8 cellular contexts compared by ENCODE assay signal in the genomic region with DNA sequence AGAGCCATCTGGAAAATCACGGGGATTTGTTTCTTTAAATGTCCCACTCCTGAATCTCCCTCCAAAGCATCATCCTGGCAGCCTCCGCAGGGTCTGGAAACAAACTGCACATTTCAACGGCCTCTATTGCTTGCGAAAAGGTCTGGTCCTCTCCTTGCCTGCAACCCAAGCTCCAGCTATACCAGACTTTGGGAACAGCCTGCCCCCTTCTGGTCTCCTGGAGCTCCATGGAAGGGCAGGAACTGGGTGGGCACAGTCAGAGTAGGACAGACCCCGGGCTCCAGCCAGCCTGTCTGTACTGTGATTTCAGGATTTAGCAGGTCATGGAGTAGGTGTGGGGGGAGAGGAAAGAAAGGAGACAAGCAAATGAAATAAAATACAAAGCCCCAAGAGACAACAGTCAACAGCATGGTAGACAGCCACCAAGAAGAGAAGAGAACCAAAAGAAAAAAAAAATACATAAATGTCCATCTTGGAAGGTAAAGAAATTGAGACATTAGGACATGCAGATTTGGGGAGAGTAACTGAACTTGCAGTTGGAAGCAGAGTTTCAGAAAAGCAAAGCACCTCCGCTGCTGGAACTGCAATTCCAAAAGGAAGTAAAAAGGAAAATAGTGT. TPM values are rescaled to one million over a fixed set of nuclear protein-coding genes. Genes with fewer than 3 reads are reported as not detected.
A peak's percentile ranks its signal among the peaks of the same experiment; 100 is the strongest.
DNase-seq lines count a peak whose midpoint lies in the region; ATAC-seq, FAIRE-seq and TF ChIP-seq lines count a peak whose summit lies in the region.

No MANE protein-coding gene starts in this region.

- H3K4me3 ChIP-seq in Loucy (ENCODE audit: low read length, poor library complexity, severe bottlenecking) (peak overlapping the region; percentile 84), HepG2 (replicated peaks in 1 of 3; ENCODE audit: insufficient read depth in 1 of 3, low read depth in 2 of 3, low read length in 3 of 3) (no peak overlapping the region)

- H3K9ac ChIP-seq in Loucy (ENCODE audit: low read depth, low read length, poor library complexity, severe bottlenecking) (peak overlapping the region; percentile 94), HepG2 (ENCODE audit: insufficient read depth, low read depth, low read length) (no peak overlapping the region)

- H2AFZ ChIP-seq in Loucy (ENCODE audit: low read length) (no peak overlapping the region), HepG2 (ENCODE audit: low read length) (no peak overlapping the region)

- H3K4me1 Mint-ChIP-seq in T-helper 2 cell treated with Interferon-gamma antibody and Interleukin-4, amounts not matched to agents 5 μg/mL and 100 μg/mL, for 36 hours (ENCODE audit: low read depth), result peaks cover 55% of the 10 kb centered on the region

- H3K36me3 ChIP-seq in Loucy (ENCODE audit: insufficient read depth, low read length), result peaks cover 10% of the 10 kb centered on the region; the same call in 1 of the 2 replicates
- H3K36me3 ChIP-seq in HepG2 (replicated peaks in 1 of 2; ENCODE audit: control insufficient read depth in 1 of 2, insufficient read depth in 2 of 2, low read length in 2 of 2), result no peaks in the 10 kb centered on the region

- no peaks in the 10 kb centered on the region for H3K9me3 ChIP-seq in Loucy (ENCODE audit: insufficient read depth, low read depth, low read length)
- no peaks in the 10 kb centered on the region for H3K9me3 ChIP-seq in HepG2 (ENCODE audit: low read length)

- BruUV-seq in HepG2 (replicated peaks; lab: Mats Ljungman, UMichigan), result no TSS peak

- CTCF ChIA-PET in HepG2 (lab: Yijun Ruan, JAX; ENCODE audit: low intra/inter-chr PET ratio, low total read pairs) (interaction anchor here (0.7 to 1.2 kb wide), 2 partner anchors 607 to 875 kb away, joined by 3 to 4 read pairs; no protein-coding TSS in a partner anchor), RWPE1 (lab: Yijun Ruan, JAX) (interaction anchor here (0.6 to 1.0 kb wide), 3 partner anchors 22 to 607 kb away, joined by 4 to 8 read pairs (median 4); no protein-coding TSS in a partner anchor)

- H3K27me3 ChIP-seq in Loucy (ENCODE audit: insufficient read depth, low read length, poor library complexity, severe bottlenecking) (no peaks in the 10 kb centered on the region), HepG2 (ENCODE audit: control insufficient read depth in 1 of 2, insufficient read depth in 2 of 2, low read length in 2 of 2) (peaks cover 21 to 69% of the 10 kb centered on the region in 2 experiments)

- H4K20me1 ChIP-seq in Loucy (ENCODE audit: insufficient read depth, low read length, poor library complexity, severe bottlenecking) (peaks cover 50% of the 10 kb centered on the region), HepG2 (ENCODE audit: insufficient read depth, low read length) (no peaks in the 10 kb centered on the region; the same call in 1 of the 2 replicates)

- peak; percentile 72 for DNase-seq in D341Med (ENCODE audit: low spot score)
- peak; percentile 22 for DNase-seq in T-helper 2 cell treated with Interferon-gamma antibody and Interleukin-4, amounts not matched to agents 5 μg/mL and 100 μg/mL, for 36 hours (ENCODE audit: low spot score)
- DNase-seq in HepG2 (ENCODE audit: low spot score), result peak; percentile 33
- DNase-seq in stimulated activated naive CD4-positive, alpha-beta T cell (lab: John Stamatoyannopoulos, UW), result peak in 5 of 6 experiments; percentile 8 to 25 (median 13)
- no peak for DNase-seq in RWPE1 (ENCODE audit: low spot score)

- no peaks in the 10 kb centered on the region for H3K27me3 Mint-ChIP-seq in T-helper 2 cell treated with Interferon-gamma antibody and Interleukin-4, amounts not matched to agents 5 μg/mL and 100 μg/mL, for 36 hours (ENCODE audit: low read depth)

- H3K27ac ChIP-seq in cingulate gyrus (ENCODE audit: low read depth, low read length) (peak overlapping the region; percentile 25), HepG2 (ENCODE audit: extremely low read length, insufficient read depth, low read length) (no peak overlapping the region), RWPE1 (no peak overlapping the region)

- peaks cover 12% of the 10 kb centered on the region; the same call in 1 of the 2 replicates for H3F3A ChIP-seq in Loucy (ENCODE audit: low read depth)

- intact Hi-C loops in HepG2 (cut with micrococcal nuclease; ENCODE audit: unreplicated experiment), result no loop called here

- TF ChIP-seq EP300 in HepG2 (IDR thresholded peaks at IDR 0.05; ENCODE audit: low read depth in 2 of 2, low read length in 2 of 2) (no peak), HepG2 (CRISPR knock-in tag; IDR thresholded peaks at IDR 0.05; ENCODE audit: borderline replicate concordance) (no peak)

- H3K79me2 ChIP-seq in Loucy (ENCODE audit: insufficient read depth, low read length), result peaks cover 73% of the 10 kb centered on the region
- no peaks in the 10 kb centered on the region for H3K79me2 ChIP-seq in HepG2 (ENCODE audit: insufficient read depth, low read length)

- WGBS in HepG2 (ENCODE audit: low lambda C conversion rate), result 19% methylated on average over 6 of the region's 6 CpGs

- in situ Hi-C loops in HepG2 (cut with HindIII; ENCODE audit: extremely low pct_ligation_motif_present, low pct_unique_long_range_greater_than_20kb), result loop anchor here (10.0 to 25.0 kb wide), 2 partner anchors 193 to 606 kb away; no protein-coding TSS in a partner anchor

- H3K36me3 Mint-ChIP-seq in T-helper 2 cell treated with Interferon-gamma antibody and Interleukin-4, amounts not matched to agents 5 μg/mL and 100 μg/mL, for 36 hours (ENCODE audit: low read depth), result peaks cover 54% of the 10 kb centered on the region

- peak; percentile 36 for FAIRE-seq in HepG2 (lab: Jason Lieb, UNC)

- no peak for TF ChIP-seq POLR2A in HepG2 (IDR thresholded peaks at IDR 0.05; ENCODE audit: insufficient read depth in 1 of 2, low read depth in 2 of 2, low read length in 2 of 2)

- ATAC-seq in HepG2, result peak; percentile 78
- no peak for ATAC-seq in GM18519 (IDR thresholded peaks at IDR 0.05; ENCODE audit: low FRiP score, unreplicated experiment)

- peaks cover 60% of the 10 kb centered on the region for H3K4me1 ChIP-seq in Loucy (ENCODE audit: insufficient read depth, low read length, poor library complexity, severe bottlenecking)
- H3K4me1 ChIP-seq in HepG2 (ENCODE audit: insufficient read depth, low read length), result no peaks in the 10 kb centered on the region

- H3K9me2 ChIP-seq in Loucy (replicated peaks; ENCODE audit: low read depth, low read length), result no peaks in the 10 kb centered on the region

- no peaks in the 10 kb centered on the region for H3K9me3 Mint-ChIP-seq in T-helper 2 cell treated with Interferon-gamma antibody and Interleukin-4, amounts not matched to agents 5 μg/mL and 100 μg/mL, for 36 hours

- peak overlapping the region; percentile 95 for H3K4me3 Mint-ChIP-seq in T-helper 2 cell treated with Interferon-gamma antibody and Interleukin-4, amounts not matched to agents 5 μg/mL and 100 μg/mL, for 36 hours

- POLR2A ChIA-PET in HepG2 (lab: Yijun Ruan, JAX), result no interaction called here
- POLR2A ChIA-PET in RWPE1 (lab: Yijun Ruan, JAX; ENCODE audit: low non-redundant PET), result no interaction called here

- peak overlapping the region; percentile 14 for H3K27ac Mint-ChIP-seq in T-helper 2 cell treated with Interferon-gamma antibody and Interleukin-4, amounts not matched to agents 5 μg/mL and 100 μg/mL, for 36 hours

- TF ChIP-seq CTCF in Loucy (conservative IDR thresholded peaks at IDR 0.05; ENCODE audit: low read length), result peak; percentile 76
- TF ChIP-seq CTCF in HepG2 (CRISPR knock-in tag; IDR thresholded peaks at IDR 0.05), result peak; percentile 73
- TF ChIP-seq CTCF in RWPE1 (conservative IDR thresholded peaks at IDR 0.05; ENCODE audit: low read depth), result no peak

- no peak for TF ChIP-seq RAD21 in HepG2 (CRISPR knock-in tag; IDR thresholded peaks at IDR 0.05)

- H3K4me2 ChIP-seq in Loucy (ENCODE audit: low read depth, low read length, poor library complexity, severe bottlenecking) (peak overlapping the region; percentile 93), HepG2 (ENCODE audit: low read depth, low read length) (no peak overlapping the region)

TF ChIP-seq in HepG2, 621 proteins besides CTCF, POLR2A, EP300 and RAD21 (continues in another document):
- no peak for TF ChIP-seq RFXANK (CRISPR knock-in tag; IDR thresholded peaks at IDR 0.05)
- no peak for TF ChIP-seq ZBTB8A (CRISPR knock-in tag; IDR thresholded peaks at IDR 0.05; ENCODE audit: borderline replicate concordance, low read depth)
- TF ChIP-seq NFYC (CRISPR knock-in tag; IDR thresholded peaks at IDR 0.05), result no peak
- TF ChIP-seq, protein P1, sequence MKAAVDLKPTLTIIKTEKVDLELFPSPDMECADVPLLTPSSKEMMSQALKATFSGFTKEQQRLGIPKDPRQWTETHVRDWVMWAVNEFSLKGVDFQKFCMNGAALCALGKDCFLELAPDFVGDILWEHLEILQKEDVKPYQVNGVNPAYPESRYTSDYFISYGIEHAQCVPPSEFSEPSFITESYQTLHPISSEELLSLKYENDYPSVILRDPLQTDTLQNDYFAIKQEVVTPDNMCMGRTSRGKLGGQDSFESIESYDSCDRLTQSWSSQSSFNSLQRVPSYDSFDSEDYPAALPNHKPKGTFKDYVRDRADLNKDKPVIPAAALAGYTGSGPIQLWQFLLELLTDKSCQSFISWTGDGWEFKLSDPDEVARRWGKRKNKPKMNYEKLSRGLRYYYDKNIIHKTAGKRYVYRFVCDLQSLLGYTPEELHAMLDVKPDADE (CRISPR knock-in tag; IDR thresholded peaks at IDR 0.05), result no peak
- no peak for TF ChIP-seq ZNF24 (IDR thresholded peaks at IDR 0.05)

RNA-seq across cellular contexts. Expression of a gene that starts 2.7 kb away (rescaled TPM):
- total RNA-seq in HepG2 (2016; rRNA removed; fragmentation: Illumina TruSeq; extraction: Trizol), result not detected in 2 replicates
- total RNA-seq in HepG2 (2016; cell fraction: cytosol; rRNA removed; fragmentation: Illumina TruSeq; extraction: Trizol; ENCODE audit: low read depth), result not detected in 2 replicates
- total RNA-seq in HepG2 (2016; cell fraction: insoluble cytoplasmic fraction; rRNA removed; fragmentation: Illumina TruSeq; extraction: Trizol), result not detected in 2 replicates
- not detected in 2 replicates for total RNA-seq in HepG2 (2016; cell fraction: membrane; rRNA removed; fragmentation: Illumina TruSeq; extraction: Trizol)
- total RNA-seq in HepG2 (2016; cell fraction: nucleus; rRNA removed; fragmentation: Illumina TruSeq; extraction: Trizol), result not detected in 2 replicates
- polyA plus RNA-seq in HepG2 (2011; rRNA removed), result not detected in 2 replicates
- under 0.01 TPM in 1 of 2 replicates, not detected in the other for polyA plus RNA-seq in HepG2 (2011; cell fraction: cytosol; rRNA removed)
- polyA plus RNA-seq in HepG2 (2011; cell fraction: nucleus; rRNA removed), result 0.02 TPM in 2 replicates
- not detected in 2 replicates for polyA plus RNA-seq in HepG2 (2012)
- not detected in 2 replicates for polyA plus RNA-seq in HepG2 (2016; cell fraction: cytosol; fragmentation: Illumina TruSeq; extraction: Trizol; ENCODE audit: low read depth)
- not detected in 2 replicates for polyA plus RNA-seq in HepG2 (2016; cell fraction: insoluble cytoplasmic fraction; fragmentation: Illumina TruSeq; extraction: Trizol; ENCODE audit: low read depth)
- not detected in 2 replicates for polyA plus RNA-seq in HepG2 (2016; cell fraction: membrane; fragmentation: Illumina TruSeq; extraction: Trizol; ENCODE audit: low read depth)
- polyA plus RNA-seq in HepG2 (2016; cell fraction: nucleus; fragmentation: Illumina TruSeq; extraction: Trizol; ENCODE audit: insufficient read depth, low read depth), result not detected in 2 replicates
- polyA minus RNA-seq in HepG2 (2011; rRNA and poly(A)+ RNA removed; ENCODE audit: low replicate concordance), result 0.89 TPM in 1 of 2 replicates, not detected in the other
- polyA minus RNA-seq in HepG2 (2011; cell fraction: cytosol; rRNA and poly(A)+ RNA removed), result not detected in 2 replicates
- not detected in 2 replicates for polyA minus RNA-seq in HepG2 (2011; cell fraction: nucleus; rRNA and poly(A)+ RNA removed)
